ENCODE assay signal across 9 cellular contexts in genomic region chr11:9193316-9193715, GRCh38.
"Had no signal": no experiment of that assay in that cellular context is flagged by ENCODE, and none has a peak within 500 bp of the region (broad histone marks: within the 10 kb centered on the region; RNA-seq: fewer than 3 reads in every experiment).

No MANE protein-coding gene starts in this region.

- DNase-seq: HFFc6, KBM-7 had no signal

- FAIRE-seq: H1, H54, HepG2 had no signal

- H3K4me1 ChIP-seq: HAP-1 had no signal

- H3K4me1 Mint-ChIP-seq: GM23338, IgD-negative memory B cell had no signal

- H3K4me3 ChIP-seq: GM23338, HAP-1 had no signal

- H3K27me3 Mint-ChIP-seq: IgD-negative memory B cell had no signal

- H3K4me2 ChIP-seq: GM23338 had no signal

- H2AFZ ChIP-seq: GM23338 had no signal

- H3K4me3 Mint-ChIP-seq: GM23338, HFFc6, IgD-negative memory B cell had no signal

- H3K9me3 Mint-ChIP-seq: IgD-negative memory B cell had no signal

- H3K27ac ChIP-seq: HL-60 had no signal

- H3K27ac Mint-ChIP-seq: GM23338, HFFc6, IgD-negative memory B cell had no signal
